ENCODE assay signal across 11 cellular contexts in the genomic region with DNA sequence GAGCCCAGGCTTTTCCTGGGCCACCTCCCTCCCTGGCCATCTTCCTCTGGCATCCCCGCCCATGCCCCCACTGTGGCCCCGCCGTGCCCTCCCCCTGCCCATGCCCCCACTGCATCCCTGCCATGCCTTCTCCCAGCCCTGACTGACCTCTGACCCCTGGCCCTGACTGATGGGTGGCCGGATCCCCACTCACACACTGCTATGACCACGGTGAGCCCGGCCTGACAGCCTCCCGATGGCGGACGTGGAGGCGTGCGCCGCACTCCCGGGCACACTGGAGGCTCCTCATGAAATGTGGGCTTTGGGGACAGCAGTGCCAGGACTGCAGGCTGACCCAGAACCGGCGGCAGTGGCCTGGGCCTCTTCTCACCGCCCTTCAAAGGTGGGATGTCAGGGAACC. TPM values are rescaled to one million over a fixed set of nuclear protein-coding genes. Genes with fewer than 3 reads are reported as not detected.
DNase-seq lines count a peak whose midpoint lies in the region; TF ChIP-seq lines count a peak whose summit lies in the region.
"Had no signal": no experiment of that assay in that cellular context is flagged by ENCODE, and none has a peak within 500 bp of the region (broad histone marks: within the 10 kb centered on the region; RNA-seq: fewer than 3 reads in every experiment).

No MANE protein-coding gene starts in this region.

- DNase-seq in RWPE1 (ENCODE audit: low spot score) (no peak), neuronal stem cell (ENCODE audit: low spot score) (no peak), amygdala (lab: John Stamatoyannopoulos, UW) (no peak), GF-D8 (lab: John Stamatoyannopoulos, UW) (no peak), NCI-H146 (lab: John Stamatoyannopoulos, UW) (no peak)
- DNase-seq: DMS79 had no signal

- H2AK5ac ChIP-seq in neuronal stem cell (ENCODE audit: low read depth, low read length) = peak overlapping the region; percentile 96

- TF ChIP-seq CTCF in 22Rv1 (IDR thresholded peaks at IDR 0.05) = peak; percentile 36
- peak; percentile 55; the same call in 1 of the 2 replicates for TF ChIP-seq CTCF in C4-2B (conservative IDR thresholded peaks at IDR 0.05)
- TF ChIP-seq CTCF in RWPE1 (conservative IDR thresholded peaks at IDR 0.05; ENCODE audit: low read depth) = 0 out of 2 replicates have a peak, but pooled peaks have one; percentile 3

- H4K8ac ChIP-seq in neuronal stem cell (ENCODE audit: low read depth, low read length) = no peak overlapping the region

- peaks cover 0 to 79% (median 2%) of the 10 kb centered on the region in 3 experiments for H3K27me3 ChIP-seq in neuronal stem cell (ENCODE audit: control insufficient read depth in 3 of 3, insufficient read depth in 3 of 3, low read depth in 1 of 3, low read length in 3 of 3)

- CTCF ChIA-PET in RWPE1 (lab: Yijun Ruan, JAX) = interaction anchor here (1.1 kb wide), 1 partner anchor 88 kb away, joined by 3 read pairs; no protein-coding TSS in a partner anchor

- H2BK12ac ChIP-seq in neuronal stem cell (ENCODE audit: low read length) = no peak overlapping the region

- peak overlapping the region; percentile 39 for H2BK5ac ChIP-seq in neuronal stem cell (ENCODE audit: low read length)

- no peak overlapping the region for H2AFZ ChIP-seq in neuronal stem cell (ENCODE audit: low read length)
- H2AFZ ChIP-seq: GM23248 had no signal

- no peak overlapping the region for H3K4me3 ChIP-seq in neuronal stem cell (ENCODE audit: low read length in 2 of 2)
- H3K4me3 ChIP-seq: BLaER1, GM23248 had no signal

- H2BK120ac ChIP-seq in neuronal stem cell (ENCODE audit: low read depth, low read length) = no peak overlapping the region

- H3K9me3 ChIP-seq in neuronal stem cell (replicated peaks in 1 of 2; ENCODE audit: control insufficient read depth in 2 of 2, insufficient read depth in 1 of 2, low read depth in 1 of 2, low read length in 2 of 2) = no peaks in the 10 kb centered on the region
- H3K9me3 ChIP-seq: BLaER1 had no signal

- H2BK15ac ChIP-seq in neuronal stem cell (ENCODE audit: low read length) = peak overlapping the region; percentile 2

- H3K4ac ChIP-seq in neuronal stem cell (ENCODE audit: low read length) = no peak overlapping the region

- H3K4me2 ChIP-seq in neuronal stem cell (ENCODE audit: insufficient read depth, low read length, poor library complexity, severe bottlenecking) = no peak overlapping the region

- H3K18ac ChIP-seq in neuronal stem cell (ENCODE audit: low read length) = no peak overlapping the region

- H4K91ac ChIP-seq in neuronal stem cell (ENCODE audit: low read depth, low read length, poor library complexity) = no peak overlapping the region

- peak overlapping the region; percentile 2 for H3K14ac ChIP-seq in neuronal stem cell (ENCODE audit: low read length)

- no peaks in the 10 kb centered on the region for H3K79me1 ChIP-seq in neuronal stem cell (ENCODE audit: low read depth, low read length)

- peak overlapping the region; percentile 70 for H3K9ac ChIP-seq in neuronal stem cell (ENCODE audit: low read depth, low read length, poor library complexity)
- H3K9ac ChIP-seq: BLaER1, GM23248 had no signal

- H3K23ac ChIP-seq in neuronal stem cell (ENCODE audit: low read depth, low read length, poor library complexity) = no peak overlapping the region

- H3K4me1 ChIP-seq in neuronal stem cell (ENCODE audit: control insufficient read depth in 2 of 2, insufficient read depth in 1 of 2, low read depth in 1 of 2, low read length in 2 of 2) = peaks cover 5 to 7% of the 10 kb centered on the region in 2 donors

- WGBS in neuronal stem cell (ENCODE audit: extremely low coverage in 2 of 2, insufficient read length in 2 of 2, insufficient replicate concordance in 1 of 2), 2 donors = no CpG with 5 or more reads among the region's 16 CpGs

- H3K36me3 ChIP-seq in neuronal stem cell (replicated peaks in 1 of 2; ENCODE audit: control insufficient read depth in 2 of 2, insufficient read depth in 2 of 2, low read length in 2 of 2) = no peaks in the 10 kb centered on the region
- H3K36me3 ChIP-seq: BLaER1 had no signal

- no peak overlapping the region for H3K27ac ChIP-seq in 22Rv1
- no peak overlapping the region for H3K27ac ChIP-seq in C4-2B
- no peak overlapping the region for H3K27ac ChIP-seq in RWPE1
- no peak overlapping the region for H3K27ac ChIP-seq in neuronal stem cell (replicated peaks; ENCODE audit: low read length)
- H3K27ac ChIP-seq: BLaER1, GM23248 had no signal

- POLR2A ChIA-PET in RWPE1 (lab: Yijun Ruan, JAX; ENCODE audit: low non-redundant PET) = no interaction called here

RNA-seq across cellular contexts. Expression of a gene that starts 10.6 kb away (rescaled TPM):
- not detected for polyA plus RNA-seq in neuronal stem cell (2013, experiment 1 of 2)
- not detected for polyA plus RNA-seq in neuronal stem cell (2013, experiment 2 of 2)
- polyA plus RNA-seq: CD4-positive, CD25-positive, alpha-beta regulatory T cell; GM23248 had no signal

RNA-seq across cellular contexts. Expression of a gene that starts 34.1 kb away (rescaled TPM):
- polyA plus RNA-seq in neuronal stem cell (2013, experiment 1 of 2) = not detected
- polyA plus RNA-seq in neuronal stem cell (2013, experiment 2 of 2) = not detected
- polyA plus RNA-seq: CD4-positive, CD25-positive, alpha-beta regulatory T cell; GM23248 had no signal

RNA-seq across cellular contexts. Expression of a gene that starts 46.2 kb away (rescaled TPM):
- 21.5 TPM for polyA plus RNA-seq in neuronal stem cell (2013, experiment 1 of 2)
- 21.7 TPM for polyA plus RNA-seq in neuronal stem cell (2013, experiment 2 of 2)
- polyA plus RNA-seq: GM23248 had no signal

Comparison
In these comparisons a context has a peak if more than half of its experiments do, and no peak if none do; other contexts are left out.
1. CTCF ChIP-seq: peak in every context shown above with its lines; median percentile 55 in C4-2B; 36 in 22Rv1; 3 in RWPE1.